ENCODE assay signal across 10 cellular contexts in the genomic region with DNA sequence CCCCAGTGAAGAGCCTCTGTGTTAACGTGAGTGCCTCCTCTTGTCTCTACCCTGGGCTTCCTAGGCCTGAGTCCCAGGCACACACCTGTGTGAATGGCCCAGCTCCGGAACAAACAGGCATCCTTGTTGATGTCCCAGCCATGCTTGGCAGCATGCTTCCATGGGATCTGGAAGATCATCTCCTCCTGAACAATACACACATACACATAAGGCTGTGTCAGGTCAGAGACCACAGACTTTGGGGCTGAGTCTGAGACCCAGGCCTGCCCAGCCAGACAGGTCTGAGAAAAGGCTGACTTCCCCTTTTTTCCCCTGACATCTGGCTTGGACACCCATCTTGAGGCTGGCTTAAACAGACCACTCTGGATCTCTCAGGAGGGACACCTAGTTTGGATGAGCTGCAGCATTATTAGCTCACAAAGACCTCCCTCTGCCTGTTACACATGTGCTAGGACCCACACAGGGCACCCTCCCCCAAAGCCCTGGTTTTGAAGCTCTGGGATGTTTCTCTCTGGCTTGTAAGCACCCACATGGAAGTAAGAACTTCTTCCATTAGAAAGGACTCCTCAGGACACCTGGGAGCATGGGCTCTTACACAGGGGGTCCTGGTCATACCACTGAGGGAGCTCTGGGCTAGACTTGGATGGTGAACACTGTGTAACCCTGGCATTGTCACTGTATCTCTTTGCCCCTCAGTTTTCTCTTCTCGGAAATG. TPM values are rescaled to one million over a fixed set of nuclear protein-coding genes. Genes with fewer than 3 reads are reported as not detected.
A peak's percentile ranks its signal among the peaks of the same experiment; 100 is the strongest.
DNase-seq lines count a peak whose midpoint lies in the region; ATAC-seq, FAIRE-seq and TF ChIP-seq lines count a peak whose summit lies in the region.
"Had no signal": no experiment of that assay in that cellular context is flagged by ENCODE, and none has a peak within 500 bp of the region (broad histone marks: within the 10 kb centered on the region; RNA-seq: fewer than 3 reads in every experiment).

No MANE protein-coding gene starts in this region.

- in situ Hi-C loops in gastrocnemius medialis (cut with MboI; ENCODE audit: low sequenced_read_pairs in 4 of 4) = loop anchor here in 1 of 4 donors (5.0 kb wide), 1 partner anchor 66 kb away; no protein-coding TSS in a partner anchor

- H2AFZ ChIP-seq in neural progenitor cell (replicated peaks) = no peak overlapping the region

- ATAC-seq in gastrocnemius medialis (no peak), HG03097 (IDR thresholded peaks at IDR 0.05; ENCODE audit: low FRiP score, unreplicated experiment) (no peak)

- peaks cover 3% of the 10 kb centered on the region for H4K20me1 ChIP-seq in neural progenitor cell (ENCODE audit: low read depth)

- no peak for TF ChIP-seq CTCF in coronary artery (IDR thresholded peaks at IDR 0.05)
- TF ChIP-seq CTCF in gastrocnemius medialis (IDR thresholded peaks at IDR 0.05 in 4 of 5, conservative IDR thresholded peaks at IDR 0.05 in 1 of 5) = no peak
- no peak for TF ChIP-seq CTCF in neural progenitor cell (IDR thresholded peaks at IDR 0.05)

- H3K27me3 Mint-ChIP-seq in neural progenitor cell (ENCODE audit: insufficient read depth, low read depth) = peaks cover 21% of the 10 kb centered on the region

- no peak for DNase-seq in GM12892 (ENCODE audit: insufficient read length)
- peak; percentile 73 for DNase-seq in RPMI8226
- peak; percentile 55 for DNase-seq in coronary artery (ENCODE audit: low spot score)
- DNase-seq in gastrocnemius medialis = peak in 1 of 2 donors; percentile 1
- no peak for DNase-seq in neural progenitor cell (ENCODE audit: low spot score)
- no peak for DNase-seq in NCI-H1417 (lab: John Stamatoyannopoulos, UW)
- DNase-seq in stimulated activated CD4-positive, alpha-beta T cell treated with anti-CD3 and anti-CD28 coated beads, Interleukin-1b, Interleukin-23, amount 100 ng/mL, for 48 hours = no peak
- DNase-seq: dermis blood vessel endothelial cell had no signal

- peak; percentile 78 for FAIRE-seq in GM12892 (lab: Jason Lieb, UNC)

- H3K9me3 ChIP-seq in gastrocnemius medialis (no peaks in the 10 kb centered on the region), neural progenitor cell (ENCODE audit: low read depth) (no peaks in the 10 kb centered on the region)

- peaks cover 7% of the 10 kb centered on the region for H3K4me1 Mint-ChIP-seq in neural progenitor cell

- H3K9me3 Mint-ChIP-seq in neural progenitor cell = no peaks in the 10 kb centered on the region

- no peak overlapping the region for H3K9ac ChIP-seq in neural progenitor cell

- no peak overlapping the region for H3K4me2 ChIP-seq in neural progenitor cell

- TF ChIP-seq POLR2A in GM12892 (IDR thresholded peaks at IDR 0.05; ENCODE audit: low read depth, low read length) = peak; percentile 57; the same call in 1 of the 2 replicates
- TF ChIP-seq POLR2A in gastrocnemius medialis (IDR thresholded peaks at IDR 0.05) = no peak

- H3K27me3 ChIP-seq in gastrocnemius medialis (no peaks in the 10 kb centered on the region), neural progenitor cell (peaks cover 38% of the 10 kb centered on the region)

- H3K4me3 Mint-ChIP-seq in neural progenitor cell = no peak overlapping the region

- peak overlapping the region in 1 of 2 donors; percentile 20 for H3K27ac ChIP-seq in coronary artery
- H3K27ac ChIP-seq in gastrocnemius medialis = peak overlapping the region in 3 of 4 donors; percentile 35 to 95 (median 90)
- H3K27ac ChIP-seq in neural progenitor cell = no peak overlapping the region

- intact Hi-C loops in gastrocnemius medialis (cut with DNase I; ENCODE audit: low total_unique reads) = no loop called here

- H3K4me3 ChIP-seq in coronary artery (no peak overlapping the region), gastrocnemius medialis (peak overlapping the region in 1 of 4 donors; percentile 70), neural progenitor cell (no peak overlapping the region)

- H3K36me3 ChIP-seq in gastrocnemius medialis (peaks cover 0 to 36% of the 10 kb centered on the region in 2 donors), neural progenitor cell (no peaks in the 10 kb centered on the region)

- H3K4me1 ChIP-seq in gastrocnemius medialis (peaks cover 28 to 31% of the 10 kb centered on the region in 2 donors), neural progenitor cell (no peaks in the 10 kb centered on the region)

- H3K79me2 ChIP-seq in neural progenitor cell (ENCODE audit: low read depth) = no peaks in the 10 kb centered on the region

- peaks cover 4% of the 10 kb centered on the region for H3K36me3 Mint-ChIP-seq in neural progenitor cell

- H3K27ac Mint-ChIP-seq in neural progenitor cell = no peak overlapping the region

- H3F3A ChIP-seq in neural progenitor cell (ENCODE audit: low read depth) = peaks cover 10% of the 10 kb centered on the region

RNA-seq across cellular contexts. Expression of a gene that starts 2.6 kb away (rescaled TPM):
- 29.9 TPM for polyA plus RNA-seq in GM12892 (2012; ENCODE audit: missing spikeins)
- total RNA-seq in gastrocnemius medialis (10 to 100 TPM in 1 of 4 donors, 1 to 10 TPM in 3; 5.5 to 20.6 (median 8.4) TPM), neural progenitor cell (ENCODE audit: low replicate concordance) (3.7 and 7.1 TPM in 2 replicates)

RNA-seq across cellular contexts. Expression of a gene that starts 55.3 kb away (rescaled TPM):
- not detected for polyA plus RNA-seq in GM12892 (2012; ENCODE audit: missing spikeins)
- total RNA-seq in gastrocnemius medialis = not detected
- total RNA-seq in neural progenitor cell (ENCODE audit: low replicate concordance) = not detected in 2 replicates
- total RNA-seq: dermis blood vessel endothelial cell, SK-MEL-5 had no signal

Comparison
In these comparisons a context has a peak if more than half of its experiments do, and no peak if none do; other contexts are left out.
1. DNase-seq: peak in RPMI8226 (single experiment) and coronary artery (single experiment); none in GM12892 (single experiment), neural progenitor cell (single experiment), NCI-H1417 (0 of 3) and stimulated activated CD4-positive, alpha-beta T cell treated with anti-CD3 and anti-CD28 coated beads, Interleukin-1b, Interleukin-23, amount 100 ng/mL, for 48 hours (single experiment).